ENCODE assay signal across 20 cellular contexts in genomic region chr1:90359994-90360393, GRCh38.
"Had no signal": no experiment of that assay in that cellular context is flagged by ENCODE, and none has a peak within 500 bp of the region (broad histone marks: within the 10 kb centered on the region; RNA-seq: fewer than 3 reads in every experiment).

No MANE protein-coding gene starts in this region.

- H3K27me3 ChIP-seq: colonic mucosa, heart left ventricle, transverse colon, vagina had no signal

- FAIRE-seq: bronchial epithelial cell, keratinocyte, small intestine had no signal

- H3K4me1 Mint-ChIP-seq: naive thymus-derived CD8-positive, alpha-beta T cell; stimulated activated effector memory CD8-positive, alpha-beta T cell treated with anti-CD3 and anti-CD28 coated beads, Interleukin-12 subunit alpha, Interleukin-12 subunit beta, amount 100 ng/mL, for 72 hours had no signal

- H3K36me3 Mint-ChIP-seq: stimulated activated effector memory CD8-positive, alpha-beta T cell treated with anti-CD3 and anti-CD28 coated beads, Interleukin-12 subunit alpha, Interleukin-12 subunit beta, amount 100 ng/mL, for 72 hours had no signal

- DNase-seq: activated CD4-positive, alpha-beta T cell treated with anti-CD3 and anti-CD28 coated beads, Interleukin-2, amount 50 U/mL, for 48 hours; activated effector memory CD4-positive, alpha-beta T cell treated with Interleukin-2 at 50 U/mL for 16 hours; activated naive CD4-positive, alpha-beta T cell treated with anti-CD3 and anti-CD28 coated beads for 36 hours; activated T-cell treated with anti-CD3 and anti-CD28 coated beads, Interleukin-2, amount 50 U/mL, for 72 hours; amygdala; colonic mucosa; heart left ventricle; left colon; naive thymus-derived CD8-positive, alpha-beta T cell; posterior cingulate gyrus; small intestine; stimulated activated CD4-positive, alpha-beta T cell treated with anti-CD3 and anti-CD28 coated beads, Interleukin-2, amount 100 ng/mL, for 24 hours; T-helper 9 cell; transverse colon had no signal

- H3K4me3 ChIP-seq: colonic mucosa, heart left ventricle, lung, transverse colon, vagina had no signal

- H3K4me3 Mint-ChIP-seq: activated naive CD4-positive, alpha-beta T cell treated with anti-CD3 and anti-CD28 coated beads for 36 hours; activated T-cell treated with anti-CD3 and anti-CD28 coated beads, Interleukin-2, amount 50 U/mL, for 72 hours; naive thymus-derived CD8-positive, alpha-beta T cell; stimulated activated effector memory CD8-positive, alpha-beta T cell treated with anti-CD3 and anti-CD28 coated beads, Interleukin-12 subunit alpha, Interleukin-12 subunit beta, amount 100 ng/mL, for 72 hours had no signal

- H3K27ac Mint-ChIP-seq: activated naive CD4-positive, alpha-beta T cell treated with anti-CD3 and anti-CD28 coated beads for 36 hours; activated T-cell treated with anti-CD3 and anti-CD28 coated beads, Interleukin-2, amount 50 U/mL, for 72 hours; naive thymus-derived CD8-positive, alpha-beta T cell; stimulated activated effector memory CD8-positive, alpha-beta T cell treated with anti-CD3 and anti-CD28 coated beads, Interleukin-12 subunit alpha, Interleukin-12 subunit beta, amount 100 ng/mL, for 72 hours had no signal

- H3K4me1 ChIP-seq: colonic mucosa, heart left ventricle, transverse colon, vagina had no signal

- H3K27ac ChIP-seq: colonic mucosa, heart left ventricle, transverse colon, vagina had no signal

- ATAC-seq: activated T-cell treated with anti-CD3 and anti-CD28 coated beads, Interleukin-2, amount 50 U/mL, for 72 hours; heart left ventricle; left colon; naive thymus-derived CD8-positive, alpha-beta T cell; sciatic nerve; stimulated activated effector memory CD8-positive, alpha-beta T cell treated with anti-CD3 and anti-CD28 coated beads, Interleukin-12 subunit alpha, Interleukin-12 subunit beta, amount 100 ng/mL, for 72 hours had no signal

- H3K36me3 ChIP-seq: colonic mucosa, heart left ventricle, transverse colon, vagina had no signal

- H3K9me3 ChIP-seq: colonic mucosa, transverse colon, vagina had no signal
